1 cellular context compared by ENCODE assay signal in genomic region chr4:55754754-55755350, GRCh38.
TF ChIP-seq lines count a peak whose summit lies in the region.

No MANE protein-coding gene starts in this region.

TF ChIP-seq in IMR-90, 13 proteins besides CTCF, POLR2A, EP300 and RAD21 (continued from another document):
- TF ChIP-seq MAFK (IDR thresholded peaks at IDR 0.05; ENCODE audit: low read depth, low read length) (no peak), RFX5 (IDR thresholded peaks at IDR 0.05; ENCODE audit: low read depth, low read length) (no peak), CHD1 (IDR thresholded peaks at IDR 0.05; ENCODE audit: low read depth, low read length) (no peak), FOS (IDR thresholded peaks at IDR 0.05; ENCODE audit: low read depth, low read length) (0 out of 2 replicates have a peak, but pooled peaks have one; percentile 26), MXI1 (IDR thresholded peaks at IDR 0.05; ENCODE audit: borderline replicate concordance, low read depth, low read length) (no peak), CEBPB (IDR thresholded peaks at IDR 0.05; ENCODE audit: low read depth, low read length) (peak; percentile 74), USF2 (IDR thresholded peaks at IDR 0.05; ENCODE audit: low read depth, low read length) (no peak), RCOR1 (IDR thresholded peaks at IDR 0.05; ENCODE audit: insufficient replicate concordance, low read length) (no peak)
